1 cellular context compared by ENCODE assay signal in the genomic region with DNA sequence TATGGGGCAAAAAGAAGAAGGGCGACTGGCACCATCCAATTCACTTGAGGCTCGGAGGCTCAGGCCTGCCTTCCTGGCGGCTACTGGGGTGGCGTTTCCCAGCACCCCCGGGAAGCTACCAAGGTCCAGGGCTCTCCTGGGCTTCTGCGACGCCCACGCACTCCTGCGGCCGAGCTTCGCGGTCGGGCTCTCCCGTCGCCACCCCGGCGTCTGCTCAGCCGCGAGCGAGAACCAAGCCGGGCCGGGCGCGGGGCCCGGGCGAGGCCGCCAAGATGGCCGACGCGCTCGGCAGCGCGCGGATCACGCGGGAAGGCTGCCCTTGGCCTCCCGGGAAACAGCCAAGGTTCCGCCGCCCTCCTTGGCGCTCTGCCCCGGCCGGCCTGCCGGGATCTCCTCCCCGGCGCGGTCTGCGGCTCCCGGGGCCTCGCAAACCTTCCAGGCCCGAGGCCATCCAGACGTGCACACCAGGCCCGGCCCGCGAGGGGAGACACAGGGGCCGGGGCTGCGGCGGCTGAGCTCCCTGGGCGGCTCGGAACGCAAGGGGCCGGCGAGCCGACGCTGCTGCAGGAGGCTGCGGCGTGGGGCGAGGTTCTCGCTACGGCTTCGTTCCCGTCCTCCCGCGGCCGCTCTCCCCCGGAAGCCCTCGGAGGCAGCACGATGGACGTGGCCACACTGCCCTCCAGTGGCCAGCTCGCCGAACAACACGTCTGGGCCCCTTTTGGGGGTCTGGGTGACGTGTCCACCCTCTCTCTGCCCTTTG.
TF ChIP-seq lines count a peak whose summit lies in the region.

No MANE protein-coding gene starts in this region.

TF ChIP-seq in HepG2, 621 proteins besides CTCF, POLR2A, EP300 and RAD21 (continued from another document and continues in another):
- TF ChIP-seq, protein P1, sequence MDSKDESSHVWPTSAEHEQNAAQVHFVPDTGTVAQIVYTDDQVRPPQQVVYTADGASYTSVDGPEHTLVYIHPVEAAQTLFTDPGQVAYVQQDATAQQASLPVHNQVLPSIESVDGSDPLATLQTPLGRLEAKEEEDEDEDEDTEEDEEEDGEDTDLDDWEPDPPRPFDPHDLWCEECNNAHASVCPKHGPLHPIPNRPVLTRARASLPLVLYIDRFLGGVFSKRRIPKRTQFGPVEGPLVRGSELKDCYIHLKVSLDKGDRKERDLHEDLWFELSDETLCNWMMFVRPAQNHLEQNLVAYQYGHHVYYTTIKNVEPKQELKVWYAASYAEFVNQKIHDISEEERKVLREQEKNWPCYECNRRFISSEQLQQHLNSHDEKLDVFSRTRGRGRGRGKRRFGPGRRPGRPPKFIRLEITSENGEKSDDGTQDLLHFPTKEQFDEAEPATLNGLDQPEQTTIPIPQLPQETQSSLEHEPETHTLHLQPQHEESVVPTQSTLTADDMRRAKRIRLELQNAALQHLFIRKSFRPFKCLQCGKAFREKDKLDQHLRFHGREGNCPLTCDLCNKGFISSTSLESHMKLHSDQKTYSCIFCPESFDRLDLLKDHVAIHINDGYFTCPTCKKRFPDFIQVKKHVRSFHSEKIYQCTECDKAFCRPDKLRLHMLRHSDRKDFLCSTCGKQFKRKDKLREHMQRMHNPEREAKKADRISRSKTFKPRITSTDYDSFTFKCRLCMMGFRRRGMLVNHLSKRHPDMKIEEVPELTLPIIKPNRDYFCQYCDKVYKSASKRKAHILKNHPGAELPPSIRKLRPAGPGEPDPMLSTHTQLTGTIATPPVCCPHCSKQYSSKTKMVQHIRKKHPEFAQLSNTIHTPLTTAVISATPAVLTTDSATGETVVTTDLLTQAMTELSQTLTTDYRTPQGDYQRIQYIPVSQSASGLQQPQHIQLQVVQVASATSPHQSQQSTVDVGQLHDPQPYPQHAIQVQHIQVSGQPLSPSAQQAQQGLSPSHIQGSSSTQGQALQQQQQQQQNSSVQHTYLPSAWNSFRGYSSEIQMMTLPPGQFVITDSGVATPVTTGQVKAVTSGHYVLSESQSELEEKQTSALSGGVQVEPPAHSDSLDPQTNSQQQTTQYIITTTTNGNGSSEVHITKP (CRISPR knock-in tag; IDR thresholded peaks at IDR 0.05; ENCODE audit: low read depth), result 0 out of 2 replicates have a peak, but pooled peaks have one; percentile 29
- TF ChIP-seq, protein P2, sequence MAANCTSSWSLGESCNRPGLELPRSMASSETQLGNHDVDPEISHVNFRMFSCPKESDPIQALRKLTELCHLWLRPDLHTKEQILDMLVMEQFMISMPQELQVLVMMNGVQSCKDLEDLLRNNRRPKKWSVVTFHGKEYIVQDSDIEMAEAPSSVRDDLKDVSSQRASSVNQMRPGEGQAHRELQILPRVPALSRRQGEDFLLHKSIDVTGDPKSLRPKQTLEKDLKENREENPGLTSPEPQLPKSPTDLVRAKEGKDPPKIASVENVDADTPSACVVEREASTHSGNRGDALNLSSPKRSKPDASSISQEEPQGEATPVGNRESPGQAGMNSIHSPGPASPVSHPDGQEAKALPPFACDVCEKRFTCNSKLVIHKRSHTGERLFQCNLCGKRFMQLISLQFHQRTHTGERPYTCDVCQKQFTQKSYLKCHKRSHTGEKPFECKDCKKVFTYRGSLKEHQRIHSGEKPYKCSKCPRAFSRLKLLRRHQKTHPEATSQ (CRISPR knock-in tag; IDR thresholded peaks at IDR 0.05; ENCODE audit: borderline replicate concordance), result no peak
- no peak for TF ChIP-seq ELF4 (CRISPR knock-in tag; IDR thresholded peaks at IDR 0.05; ENCODE audit: borderline replicate concordance)
- TF ChIP-seq, protein P3, sequence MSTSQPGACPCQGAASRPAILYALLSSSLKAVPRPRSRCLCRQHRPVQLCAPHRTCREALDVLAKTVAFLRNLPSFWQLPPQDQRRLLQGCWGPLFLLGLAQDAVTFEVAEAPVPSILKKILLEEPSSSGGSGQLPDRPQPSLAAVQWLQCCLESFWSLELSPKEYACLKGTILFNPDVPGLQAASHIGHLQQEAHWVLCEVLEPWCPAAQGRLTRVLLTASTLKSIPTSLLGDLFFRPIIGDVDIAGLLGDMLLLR (CRISPR knock-in tag; IDR thresholded peaks at IDR 0.05), result no peak
- TF ChIP-seq, protein P4, sequence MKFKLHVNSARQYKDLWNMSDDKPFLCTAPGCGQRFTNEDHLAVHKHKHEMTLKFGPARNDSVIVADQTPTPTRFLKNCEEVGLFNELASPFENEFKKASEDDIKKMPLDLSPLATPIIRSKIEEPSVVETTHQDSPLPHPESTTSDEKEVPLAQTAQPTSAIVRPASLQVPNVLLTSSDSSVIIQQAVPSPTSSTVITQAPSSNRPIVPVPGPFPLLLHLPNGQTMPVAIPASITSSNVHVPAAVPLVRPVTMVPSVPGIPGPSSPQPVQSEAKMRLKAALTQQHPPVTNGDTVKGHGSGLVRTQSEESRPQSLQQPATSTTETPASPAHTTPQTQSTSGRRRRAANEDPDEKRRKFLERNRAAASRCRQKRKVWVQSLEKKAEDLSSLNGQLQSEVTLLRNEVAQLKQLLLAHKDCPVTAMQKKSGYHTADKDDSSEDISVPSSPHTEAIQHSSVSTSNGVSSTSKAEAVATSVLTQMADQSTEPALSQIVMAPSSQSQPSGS (CRISPR knock-in tag; IDR thresholded peaks at IDR 0.05), result peak; percentile 59; the same call in 1 of the 2 replicates
- TF ChIP-seq, protein P5, sequence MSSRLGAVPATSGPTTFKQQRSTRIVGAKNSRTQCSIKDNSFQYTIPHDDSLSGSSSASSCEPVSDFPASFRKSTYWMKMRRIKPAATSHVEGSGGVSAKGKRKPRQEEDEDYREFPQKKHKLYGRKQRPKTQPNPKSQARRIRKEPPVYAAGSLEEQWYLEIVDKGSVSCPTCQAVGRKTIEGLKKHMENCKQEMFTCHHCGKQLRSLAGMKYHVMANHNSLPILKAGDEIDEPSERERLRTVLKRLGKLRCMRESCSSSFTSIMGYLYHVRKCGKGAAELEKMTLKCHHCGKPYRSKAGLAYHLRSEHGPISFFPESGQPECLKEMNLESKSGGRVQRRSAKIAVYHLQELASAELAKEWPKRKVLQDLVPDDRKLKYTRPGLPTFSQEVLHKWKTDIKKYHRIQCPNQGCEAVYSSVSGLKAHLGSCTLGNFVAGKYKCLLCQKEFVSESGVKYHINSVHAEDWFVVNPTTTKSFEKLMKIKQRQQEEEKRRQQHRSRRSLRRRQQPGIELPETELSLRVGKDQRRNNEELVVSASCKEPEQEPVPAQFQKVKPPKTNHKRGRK (CRISPR knock-in tag; IDR thresholded peaks at IDR 0.05), result no peak
- TF ChIP-seq ZSCAN29 (CRISPR knock-in tag; conservative IDR thresholded peaks at IDR 0.05), result no peak
- no peak for TF ChIP-seq KLF12 (CRISPR knock-in tag; IDR thresholded peaks at IDR 0.05; ENCODE audit: borderline replicate concordance)
- TF ChIP-seq, protein P6, sequence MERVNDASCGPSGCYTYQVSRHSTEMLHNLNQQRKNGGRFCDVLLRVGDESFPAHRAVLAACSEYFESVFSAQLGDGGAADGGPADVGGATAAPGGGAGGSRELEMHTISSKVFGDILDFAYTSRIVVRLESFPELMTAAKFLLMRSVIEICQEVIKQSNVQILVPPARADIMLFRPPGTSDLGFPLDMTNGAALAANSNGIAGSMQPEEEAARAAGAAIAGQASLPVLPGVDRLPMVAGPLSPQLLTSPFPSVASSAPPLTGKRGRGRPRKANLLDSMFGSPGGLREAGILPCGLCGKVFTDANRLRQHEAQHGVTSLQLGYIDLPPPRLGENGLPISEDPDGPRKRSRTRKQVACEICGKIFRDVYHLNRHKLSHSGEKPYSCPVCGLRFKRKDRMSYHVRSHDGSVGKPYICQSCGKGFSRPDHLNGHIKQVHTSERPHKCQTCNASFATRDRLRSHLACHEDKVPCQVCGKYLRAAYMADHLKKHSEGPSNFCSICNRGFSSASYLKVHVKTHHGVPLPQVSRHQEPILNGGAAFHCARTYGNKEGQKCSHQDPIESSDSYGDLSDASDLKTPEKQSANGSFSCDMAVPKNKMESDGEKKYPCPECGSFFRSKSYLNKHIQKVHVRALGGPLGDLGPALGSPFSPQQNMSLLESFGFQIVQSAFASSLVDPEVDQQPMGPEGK (CRISPR knock-in tag; IDR thresholded peaks at IDR 0.05), result peak; percentile 80
- no peak for TF ChIP-seq ZNF354B (CRISPR knock-in tag; IDR thresholded peaks at IDR 0.05)
- TF ChIP-seq, protein P7, sequence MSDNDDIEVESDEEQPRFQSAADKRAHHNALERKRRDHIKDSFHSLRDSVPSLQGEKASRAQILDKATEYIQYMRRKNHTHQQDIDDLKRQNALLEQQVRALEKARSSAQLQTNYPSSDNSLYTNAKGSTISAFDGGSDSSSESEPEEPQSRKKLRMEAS (IDR thresholded peaks at IDR 0.05), result peak; percentile 67
- peak; percentile 83 for TF ChIP-seq KMT2A (CRISPR knock-in tag; IDR thresholded peaks at IDR 0.05)
- no peak for TF ChIP-seq SIN3B (IDR thresholded peaks at IDR 0.05; ENCODE audit: low read length)
- TF ChIP-seq MTA1 (CRISPR knock-in tag; IDR thresholded peaks at IDR 0.05; ENCODE audit: borderline replicate concordance), result 0 out of 2 replicates have a peak, but pooled peaks have one; percentile 79
- TF ChIP-seq, protein P8, sequence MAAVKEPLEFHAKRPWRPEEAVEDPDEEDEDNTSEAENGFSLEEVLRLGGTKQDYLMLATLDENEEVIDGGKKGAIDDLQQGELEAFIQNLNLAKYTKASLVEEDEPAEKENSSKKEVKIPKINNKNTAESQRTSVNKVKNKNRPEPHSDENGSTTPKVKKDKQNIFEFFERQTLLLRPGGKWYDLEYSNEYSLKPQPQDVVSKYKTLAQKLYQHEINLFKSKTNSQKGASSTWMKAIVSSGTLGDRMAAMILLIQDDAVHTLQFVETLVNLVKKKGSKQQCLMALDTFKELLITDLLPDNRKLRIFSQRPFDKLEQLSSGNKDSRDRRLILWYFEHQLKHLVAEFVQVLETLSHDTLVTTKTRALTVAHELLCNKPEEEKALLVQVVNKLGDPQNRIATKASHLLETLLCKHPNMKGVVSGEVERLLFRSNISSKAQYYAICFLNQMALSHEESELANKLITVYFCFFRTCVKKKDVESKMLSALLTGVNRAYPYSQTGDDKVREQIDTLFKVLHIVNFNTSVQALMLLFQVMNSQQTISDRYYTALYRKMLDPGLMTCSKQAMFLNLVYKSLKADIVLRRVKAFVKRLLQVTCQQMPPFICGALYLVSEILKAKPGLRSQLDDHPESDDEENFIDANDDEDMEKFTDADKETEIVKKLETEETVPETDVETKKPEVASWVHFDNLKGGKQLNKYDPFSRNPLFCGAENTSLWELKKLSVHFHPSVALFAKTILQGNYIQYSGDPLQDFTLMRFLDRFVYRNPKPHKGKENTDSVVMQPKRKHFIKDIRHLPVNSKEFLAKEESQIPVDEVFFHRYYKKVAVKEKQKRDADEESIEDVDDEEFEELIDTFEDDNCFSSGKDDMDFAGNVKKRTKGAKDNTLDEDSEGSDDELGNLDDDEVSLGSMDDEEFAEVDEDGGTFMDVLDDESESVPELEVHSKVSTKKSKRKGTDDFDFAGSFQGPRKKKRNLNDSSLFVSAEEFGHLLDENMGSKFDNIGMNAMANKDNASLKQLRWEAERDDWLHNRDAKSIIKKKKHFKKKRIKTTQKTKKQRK (IDR thresholded peaks at IDR 0.05; ENCODE audit: low read length), result no peak
- TF ChIP-seq NAIF1 (CRISPR knock-in tag; IDR thresholded peaks at IDR 0.05; ENCODE audit: borderline replicate concordance), result no peak
- TF ChIP-seq ZNF326 (CRISPR knock-in tag; IDR thresholded peaks at IDR 0.05; ENCODE audit: borderline replicate concordance), result no peak
- TF ChIP-seq FOXJ3 (CRISPR knock-in tag; IDR thresholded peaks at IDR 0.05; ENCODE audit: borderline replicate concordance), result no peak
- TF ChIP-seq ZNF225 (CRISPR knock-in tag; IDR thresholded peaks at IDR 0.05), result peak; percentile 75; the same call in 1 of the 2 replicates
- TF ChIP-seq, protein P9, sequence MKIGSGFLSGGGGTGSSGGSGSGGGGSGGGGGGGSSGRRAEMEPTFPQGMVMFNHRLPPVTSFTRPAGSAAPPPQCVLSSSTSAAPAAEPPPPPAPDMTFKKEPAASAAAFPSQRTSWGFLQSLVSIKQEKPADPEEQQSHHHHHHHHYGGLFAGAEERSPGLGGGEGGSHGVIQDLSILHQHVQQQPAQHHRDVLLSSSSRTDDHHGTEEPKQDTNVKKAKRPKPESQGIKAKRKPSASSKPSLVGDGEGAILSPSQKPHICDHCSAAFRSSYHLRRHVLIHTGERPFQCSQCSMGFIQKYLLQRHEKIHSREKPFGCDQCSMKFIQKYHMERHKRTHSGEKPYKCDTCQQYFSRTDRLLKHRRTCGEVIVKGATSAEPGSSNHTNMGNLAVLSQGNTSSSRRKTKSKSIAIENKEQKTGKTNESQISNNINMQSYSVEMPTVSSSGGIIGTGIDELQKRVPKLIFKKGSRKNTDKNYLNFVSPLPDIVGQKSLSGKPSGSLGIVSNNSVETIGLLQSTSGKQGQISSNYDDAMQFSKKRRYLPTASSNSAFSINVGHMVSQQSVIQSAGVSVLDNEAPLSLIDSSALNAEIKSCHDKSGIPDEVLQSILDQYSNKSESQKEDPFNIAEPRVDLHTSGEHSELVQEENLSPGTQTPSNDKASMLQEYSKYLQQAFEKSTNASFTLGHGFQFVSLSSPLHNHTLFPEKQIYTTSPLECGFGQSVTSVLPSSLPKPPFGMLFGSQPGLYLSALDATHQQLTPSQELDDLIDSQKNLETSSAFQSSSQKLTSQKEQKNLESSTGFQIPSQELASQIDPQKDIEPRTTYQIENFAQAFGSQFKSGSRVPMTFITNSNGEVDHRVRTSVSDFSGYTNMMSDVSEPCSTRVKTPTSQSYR (CRISPR knock-in tag; IDR thresholded peaks at IDR 0.05; ENCODE audit: borderline replicate concordance), result no peak
- no peak for TF ChIP-seq ZFAT (CRISPR knock-in tag; conservative IDR thresholded peaks at IDR 0.05)
- no peak for TF ChIP-seq ZNF782 (CRISPR knock-in tag; IDR thresholded peaks at IDR 0.05; ENCODE audit: borderline replicate concordance)
- TF ChIP-seq, protein P10, sequence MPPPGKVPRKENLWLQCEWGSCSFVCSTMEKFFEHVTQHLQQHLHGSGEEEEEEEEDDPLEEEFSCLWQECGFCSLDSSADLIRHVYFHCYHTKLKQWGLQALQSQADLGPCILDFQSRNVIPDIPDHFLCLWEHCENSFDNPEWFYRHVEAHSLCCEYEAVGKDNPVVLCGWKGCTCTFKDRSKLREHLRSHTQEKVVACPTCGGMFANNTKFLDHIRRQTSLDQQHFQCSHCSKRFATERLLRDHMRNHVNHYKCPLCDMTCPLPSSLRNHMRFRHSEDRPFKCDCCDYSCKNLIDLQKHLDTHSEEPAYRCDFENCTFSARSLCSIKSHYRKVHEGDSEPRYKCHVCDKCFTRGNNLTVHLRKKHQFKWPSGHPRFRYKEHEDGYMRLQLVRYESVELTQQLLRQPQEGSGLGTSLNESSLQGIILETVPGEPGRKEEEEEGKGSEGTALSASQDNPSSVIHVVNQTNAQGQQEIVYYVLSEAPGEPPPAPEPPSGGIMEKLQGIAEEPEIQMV (CRISPR knock-in tag; IDR thresholded peaks at IDR 0.05; ENCODE audit: low read depth), result peak; percentile 67; the same call in 1 of the 2 replicates
- TF ChIP-seq FOXK2 (IDR thresholded peaks at IDR 0.05), result no peak
- TF ChIP-seq JUN (CRISPR knock-in tag; IDR thresholded peaks at IDR 0.05), result 0 out of 2 replicates have a peak, but pooled peaks have one; percentile 7
- TF ChIP-seq TBX2 (CRISPR knock-in tag; IDR thresholded peaks at IDR 0.05; ENCODE audit: borderline replicate concordance), result no peak; the same call in 1 of the 2 replicates
- TF ChIP-seq, protein P11, sequence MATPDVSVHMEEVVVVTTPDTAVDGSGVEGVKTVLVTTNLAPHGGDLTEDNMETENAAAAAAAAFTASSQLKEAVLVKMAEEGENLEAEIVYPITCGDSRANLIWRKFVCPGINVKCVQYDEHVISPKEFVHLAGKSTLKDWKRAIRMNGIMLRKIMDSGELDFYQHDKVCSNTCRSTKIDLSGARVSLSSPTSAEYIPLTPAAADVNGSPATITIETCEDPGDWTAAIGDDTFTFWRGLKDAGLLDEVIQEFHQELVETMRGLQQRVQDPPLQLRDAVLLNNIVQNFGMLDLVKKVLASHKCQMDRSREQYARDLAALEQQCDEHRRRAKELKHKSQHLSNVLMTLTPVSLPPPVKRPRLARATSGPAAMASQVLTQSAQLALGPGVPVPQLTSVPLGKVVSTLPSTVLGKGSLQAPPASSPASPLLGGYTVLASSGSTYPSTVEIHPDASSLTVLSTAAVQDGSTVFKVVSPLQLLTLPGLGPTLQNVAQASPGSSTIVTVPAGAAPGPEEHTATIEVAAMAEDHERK (CRISPR knock-in tag; IDR thresholded peaks at IDR 0.05; ENCODE audit: low read depth), result no peak
- TF ChIP-seq ZNF879 (CRISPR knock-in tag; IDR thresholded peaks at IDR 0.05), result no peak
- TF ChIP-seq ZSCAN25 (CRISPR knock-in tag; IDR thresholded peaks at IDR 0.05), result no peak
